Comparison of ENCODE assay signal across 1 cellular context in the genomic region with DNA sequence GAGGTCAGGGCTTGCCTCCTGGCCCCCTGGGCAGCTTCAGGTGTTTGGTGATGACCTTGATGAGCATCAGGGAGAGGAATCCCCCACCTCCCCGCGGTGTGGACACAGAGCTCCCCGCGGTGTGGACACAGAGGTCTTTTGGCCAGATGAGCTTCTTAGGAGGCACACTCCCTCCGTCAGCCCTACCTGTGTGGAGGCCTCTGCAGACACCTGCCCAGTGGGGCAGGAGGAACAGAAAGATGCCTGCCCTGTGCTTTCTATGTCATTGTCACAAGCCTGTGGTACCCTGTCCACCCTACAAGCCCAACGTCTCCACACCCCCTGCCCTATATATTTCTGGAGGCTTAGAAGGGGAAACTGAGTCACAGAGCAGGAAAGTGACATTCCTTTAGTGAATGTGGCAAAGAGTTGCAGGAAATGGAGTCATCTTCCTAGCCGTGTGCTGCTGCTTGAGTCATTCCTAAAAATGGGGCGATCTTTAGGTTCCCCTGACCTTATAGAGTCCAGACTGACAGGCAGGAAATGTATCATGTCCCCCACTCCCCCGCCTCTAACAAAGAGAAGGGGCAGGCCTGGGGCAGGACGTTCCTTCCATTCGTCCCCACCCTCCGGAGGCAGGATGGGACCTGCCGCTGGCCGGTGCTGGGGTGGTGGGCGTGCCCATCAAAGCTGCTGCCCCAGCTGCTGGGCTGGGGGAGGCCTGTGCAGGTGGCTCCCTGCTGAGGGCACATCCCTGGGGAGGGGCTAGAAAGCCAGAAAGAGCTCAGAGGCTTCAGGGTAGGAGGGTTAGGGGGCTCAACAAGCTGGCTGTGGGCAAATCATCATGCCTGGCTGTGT.
TF ChIP-seq lines count a peak whose summit lies in the region.

No MANE protein-coding gene starts in this region.

TF ChIP-seq in HCT116, 20 proteins besides CTCF, POLR2A, EP300 and RAD21:
- no peak for TF ChIP-seq EGR1 (IDR thresholded peaks at IDR 0.05; ENCODE audit: low read depth)
- TF ChIP-seq POLR2AphosphoS5 (IDR thresholded peaks at IDR 0.05; ENCODE audit: low read depth, low read length) = no peak
- TF ChIP-seq YY1 (IDR thresholded peaks at IDR 0.05; ENCODE audit: extremely low read depth, insufficient replicate concordance, low read depth, low read length) = no peak
- TF ChIP-seq ZFX (IDR thresholded peaks at IDR 0.05) = no peak
- no peak for TF ChIP-seq SP1 (IDR thresholded peaks at IDR 0.05; ENCODE audit: low read depth)
- no peak for TF ChIP-seq TCF7L2 (IDR thresholded peaks at IDR 0.05; ENCODE audit: borderline replicate concordance, extremely low read depth, insufficient read depth, insufficient read length)
- TF ChIP-seq, protein P1, sequence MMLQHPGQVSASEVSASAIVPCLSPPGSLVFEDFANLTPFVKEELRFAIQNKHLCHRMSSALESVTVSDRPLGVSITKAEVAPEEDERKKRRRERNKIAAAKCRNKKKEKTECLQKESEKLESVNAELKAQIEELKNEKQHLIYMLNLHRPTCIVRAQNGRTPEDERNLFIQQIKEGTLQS (IDR thresholded peaks at IDR 0.05) = no peak
- no peak for TF ChIP-seq EZH2 (IDR thresholded peaks at IDR 0.05)
- no peak for TF ChIP-seq ELF1 (IDR thresholded peaks at IDR 0.05; ENCODE audit: borderline replicate concordance, low read depth)
- TF ChIP-seq JUND (IDR thresholded peaks at IDR 0.05) = no peak
- no peak for TF ChIP-seq MAX (IDR thresholded peaks at IDR 0.05)
- no peak for TF ChIP-seq FOSL1 (IDR thresholded peaks at IDR 0.05; ENCODE audit: low read depth)
- TF ChIP-seq, protein P2, sequence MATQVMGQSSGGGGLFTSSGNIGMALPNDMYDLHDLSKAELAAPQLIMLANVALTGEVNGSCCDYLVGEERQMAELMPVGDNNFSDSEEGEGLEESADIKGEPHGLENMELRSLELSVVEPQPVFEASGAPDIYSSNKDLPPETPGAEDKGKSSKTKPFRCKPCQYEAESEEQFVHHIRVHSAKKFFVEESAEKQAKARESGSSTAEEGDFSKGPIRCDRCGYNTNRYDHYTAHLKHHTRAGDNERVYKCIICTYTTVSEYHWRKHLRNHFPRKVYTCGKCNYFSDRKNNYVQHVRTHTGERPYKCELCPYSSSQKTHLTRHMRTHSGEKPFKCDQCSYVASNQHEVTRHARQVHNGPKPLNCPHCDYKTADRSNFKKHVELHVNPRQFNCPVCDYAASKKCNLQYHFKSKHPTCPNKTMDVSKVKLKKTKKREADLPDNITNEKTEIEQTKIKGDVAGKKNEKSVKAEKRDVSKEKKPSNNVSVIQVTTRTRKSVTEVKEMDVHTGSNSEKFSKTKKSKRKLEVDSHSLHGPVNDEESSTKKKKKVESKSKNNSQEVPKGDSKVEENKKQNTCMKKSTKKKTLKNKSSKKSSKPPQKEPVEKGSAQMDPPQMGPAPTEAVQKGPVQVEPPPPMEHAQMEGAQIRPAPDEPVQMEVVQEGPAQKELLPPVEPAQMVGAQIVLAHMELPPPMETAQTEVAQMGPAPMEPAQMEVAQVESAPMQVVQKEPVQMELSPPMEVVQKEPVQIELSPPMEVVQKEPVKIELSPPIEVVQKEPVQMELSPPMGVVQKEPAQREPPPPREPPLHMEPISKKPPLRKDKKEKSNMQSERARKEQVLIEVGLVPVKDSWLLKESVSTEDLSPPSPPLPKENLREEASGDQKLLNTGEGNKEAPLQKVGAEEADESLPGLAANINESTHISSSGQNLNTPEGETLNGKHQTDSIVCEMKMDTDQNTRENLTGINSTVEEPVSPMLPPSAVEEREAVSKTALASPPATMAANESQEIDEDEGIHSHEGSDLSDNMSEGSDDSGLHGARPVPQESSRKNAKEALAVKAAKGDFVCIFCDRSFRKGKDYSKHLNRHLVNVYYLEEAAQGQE (IDR thresholded peaks at IDR 0.05; ENCODE audit: low read depth) = no peak
- TF ChIP-seq SRF (IDR thresholded peaks at IDR 0.05; ENCODE audit: low read depth) = no peak
- no peak for TF ChIP-seq CBX3 (IDR thresholded peaks at IDR 0.05; ENCODE audit: low read depth)
